Comparison of ENCODE assay signal across 15 cellular contexts in the genomic region with DNA sequence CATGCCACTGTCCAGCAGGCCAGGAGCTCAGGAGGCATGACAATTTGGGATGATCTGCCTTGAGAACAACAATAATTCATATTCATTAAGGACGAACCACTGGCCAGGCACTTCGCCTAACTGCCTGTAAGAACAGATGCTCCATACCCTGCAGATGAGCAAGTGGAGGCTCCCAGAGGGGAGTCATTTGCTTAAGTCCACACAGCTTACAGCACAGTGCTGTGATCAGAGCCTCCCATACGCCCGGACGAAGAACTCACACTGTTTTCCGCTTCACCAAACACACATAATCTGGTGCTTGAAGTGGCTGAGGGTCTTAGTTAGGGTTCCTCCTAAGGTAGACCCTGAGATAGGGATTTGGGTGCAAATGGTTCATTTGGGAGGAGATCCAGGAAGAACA.
"Had no signal": no experiment of that assay in that cellular context is flagged by ENCODE, and none has a peak within 500 bp of the region (broad histone marks: within the 10 kb centered on the region; RNA-seq: fewer than 3 reads in every experiment).

No MANE protein-coding gene starts in this region.

- H3K9me3 Mint-ChIP-seq: IgD-negative memory B cell had no signal

- H3K9me3 ChIP-seq: MG63 had no signal

- H3K27me3 ChIP-seq: MG63 had no signal

- DNase-seq: KBM-7, MG63, NCI-H1092, NCI-H1105 treated with DMSO at 0.1 percent for 48 hours, NCI-H1417 treated with DMSO at 0.1 percent for 48 hours, NCI-H146, NCI-H1694 treated with DMSO at 0.1 percent for 48 hours, NCI-H1930, NCI-H2081, NCI-H2107, NCI-H2227 treated with DMSO at 0.1 percent for 48 hours, Right ventricle myocardium superior, RPMI8226 had no signal

- H3K4me3 ChIP-seq: MG63 had no signal

- H3K4me3 Mint-ChIP-seq: IgD-negative memory B cell had no signal

- FAIRE-seq: RCC 7860 had no signal

- H3K27ac Mint-ChIP-seq: IgD-negative memory B cell had no signal

- H3K36me3 ChIP-seq: MG63 had no signal

- H3K36me3 Mint-ChIP-seq: IgD-negative memory B cell had no signal
